In the genomic region with DNA sequence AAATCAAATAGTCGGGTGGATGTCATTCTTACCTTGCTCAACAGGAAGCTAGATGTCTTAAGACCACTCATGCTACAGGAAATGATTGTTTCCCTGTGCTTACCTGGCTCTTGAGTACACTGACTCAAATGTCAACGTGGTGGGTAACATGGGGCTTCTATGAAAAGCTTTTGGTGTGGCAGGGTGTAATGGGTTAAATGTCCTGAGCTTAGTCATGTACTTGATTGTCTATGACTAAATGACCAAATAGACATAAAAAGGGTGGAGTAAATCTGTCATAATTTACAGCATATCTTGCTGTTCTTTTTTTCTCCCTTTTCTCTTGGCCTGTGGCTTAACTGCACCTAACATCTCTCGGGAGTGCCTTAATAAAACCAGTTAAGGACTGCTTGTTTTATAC, we compare ENCODE assay signal across 24 cellular contexts. TPM values are rescaled to one million over a fixed set of nuclear protein-coding genes. Genes with fewer than 3 reads are reported as not detected.
DNase-seq lines count a peak whose midpoint lies in the region; ATAC-seq, FAIRE-seq and TF ChIP-seq lines count a peak whose summit lies in the region.
"Had no signal": no experiment of that assay in that cellular context is flagged by ENCODE, and none has a peak within 500 bp of the region (broad histone marks: within the 10 kb centered on the region; RNA-seq: fewer than 3 reads in every experiment).

No MANE protein-coding gene starts in this region.

- H3K9me1 ChIP-seq in IMR-90 (ENCODE audit: insufficient read depth, low read length) = no peaks in the 10 kb centered on the region

- H3K4me2 ChIP-seq in IMR-90 (ENCODE audit: low read depth, low read length) (no peak overlapping the region), mesendoderm (ENCODE audit: low read length) (no peak overlapping the region)
- H3K4me2 ChIP-seq: GM23338 had no signal

- no peak overlapping the region for H3K4me3 Mint-ChIP-seq in natural killer cell
- H3K4me3 Mint-ChIP-seq: CD4-positive, alpha-beta T cell; dendritic cell treated with granulocyte-macrophage colony-stimulating factor and Interleukin-4, amounts not matched to agents 40 ng/mL and 50 ng/mL, for 4 days; GM23338; naive B cell had no signal

- no peak for TF ChIP-seq CTCF in IMR-90 (conservative IDR thresholded peaks at IDR 0.05; ENCODE audit: low read depth, low read length)
- TF ChIP-seq CTCF in bronchial epithelial cell (IDR thresholded peaks at IDR 0.05; ENCODE audit: insufficient read depth, low read length, severe bottlenecking) = no peak
- no peak for TF ChIP-seq CTCF in mucosa of descending colon (IDR thresholded peaks at IDR 0.05)
- TF ChIP-seq CTCF in natural killer cell (IDR thresholded peaks at IDR 0.05) = no peak

- dilution Hi-C loops in IMR-90 (cut with HindIII; ENCODE audit: low sequenced_read_pairs, unreplicated experiment) = no loop called here

- no peaks in the 10 kb centered on the region for H3K79me1 ChIP-seq in IMR-90 (ENCODE audit: low read depth in 1 of 2, low read length in 2 of 2)
- no peaks in the 10 kb centered on the region for H3K79me1 ChIP-seq in mesendoderm (ENCODE audit: low read length)

- H3K36me3 Mint-ChIP-seq in natural killer cell = no peaks in the 10 kb centered on the region
- H3K36me3 Mint-ChIP-seq: naive B cell had no signal

- H3K79me2 ChIP-seq in mesendoderm (ENCODE audit: control insufficient read depth, insufficient read depth, low read length) = no peaks in the 10 kb centered on the region

- no peak overlapping the region for H3K4me3 ChIP-seq in IMR-90 (ENCODE audit: insufficient read depth, low read depth, low read length)
- no peak overlapping the region for H3K4me3 ChIP-seq in bronchial epithelial cell (ENCODE audit: low read depth, low read length)
- H3K4me3 ChIP-seq in mucosa of descending colon = no peak overlapping the region
- H3K4me3 ChIP-seq in mesendoderm (ENCODE audit: low read length) = no peak overlapping the region
- H3K4me3 ChIP-seq: cardiac muscle cell, GM23338 had no signal

- no peak overlapping the region for H2BK15ac ChIP-seq in IMR-90 (ENCODE audit: low read depth, low read length)
- H2BK15ac ChIP-seq in mesendoderm (replicated peaks; ENCODE audit: low read depth) = no peak overlapping the region

- FAIRE-seq in bronchial epithelial cell (lab: Jason Lieb, UNC) = peak; percentile 36
- FAIRE-seq: endometrium, GM18507 had no signal

- DNase-seq in DMS53 (lab: John Stamatoyannopoulos, UW) = peak; percentile 26
- DNase-seq in DMS53 treated with DMSO at 0.1 percent for 48 hours (lab: John Stamatoyannopoulos, UW; ENCODE audit: unreplicated experiment) = no peak
- DNase-seq in IMR-90 = no peak
- peak; percentile 97 for DNase-seq in bronchial epithelial cell (ENCODE audit: low read depth)
- no peak for DNase-seq in mucosa of descending colon
- no peak for DNase-seq in NCI-H510A (lab: John Stamatoyannopoulos, UW)
- no peak for DNase-seq in mesendoderm
- no peak for DNase-seq in natural killer cell
- DNase-seq: activated CD4-positive, alpha-beta T cell treated with anti-CD3 and anti-CD28 coated beads, Interleukin-2, amount 50 U/mL, for 1 hour; amygdala; CD4-positive, alpha-beta T cell; DMS 273 treated with DMSO at 0.1 percent for 48 hours; GF-D8; head of caudate nucleus; naive B cell; NCI-H1694 treated with DMSO at 0.1 percent for 48 hours; nucleus accumbens; stimulated activated CD4-positive, alpha-beta T cell treated with anti-CD3 and anti-CD28 coated beads, Interleukin-1b, Interleukin-23, amount 100 ng/mL, for 48 hours had no signal

- peaks cover 0 to 10% of the 10 kb centered on the region in 2 donors for H3K27me3 Mint-ChIP-seq in natural killer cell (ENCODE audit: low read depth in 2 of 2)
- H3K27me3 Mint-ChIP-seq: CD4-positive, alpha-beta T cell; dendritic cell treated with granulocyte-macrophage colony-stimulating factor and Interleukin-4, amounts not matched to agents 40 ng/mL and 50 ng/mL, for 4 days; naive B cell had no signal

- no peak overlapping the region for H3K18ac ChIP-seq in IMR-90 (ENCODE audit: low read depth, low read length)
- no peak overlapping the region for H3K18ac ChIP-seq in mesendoderm (ENCODE audit: low read length)

- WGBS in IMR-90 (ENCODE audit: extremely low coverage in 2 of 2, insufficient read length in 1 of 2), 2 experiments = no CpG with 5 or more reads among the region's 3 CpGs
- no CpG with 5 or more reads among the region's 3 CpGs for WGBS in mesendoderm (ENCODE audit: extremely low coverage, insufficient coverage, low lambda C conversion rate)

- H2AFZ ChIP-seq in IMR-90 (replicated peaks; ENCODE audit: low read length, poor library complexity) = no peak overlapping the region
- H2AFZ ChIP-seq: GM23338 had no signal

- H4K91ac ChIP-seq in IMR-90 (ENCODE audit: insufficient read depth, low read depth, low read length) = no peak overlapping the region

- no TSS peak for BruUV-seq in IMR-90 (replicated peaks; lab: Mats Ljungman, UMichigan)

- H2BK5ac ChIP-seq in IMR-90 (ENCODE audit: low read depth, low read length, poor library complexity, severe bottlenecking) (no peak overlapping the region), mesendoderm (ENCODE audit: low read length) (no peak overlapping the region)

- no peaks in the 10 kb centered on the region for H4K20me1 ChIP-seq in IMR-90 (ENCODE audit: insufficient read depth, low read length)

- H3K27ac ChIP-seq in IMR-90 (ENCODE audit: insufficient read depth, low read length) = no peak overlapping the region
- H3K27ac ChIP-seq in mesendoderm (ENCODE audit: low read depth, low read length) = no peak overlapping the region
- H3K27ac ChIP-seq: 22Rv1, cardiac muscle cell had no signal

- H3K27me3 ChIP-seq in IMR-90 (ENCODE audit: control insufficient read depth, insufficient read depth, low read length) (peaks cover 45% of the 10 kb centered on the region), bronchial epithelial cell (ENCODE audit: control insufficient read depth, insufficient read depth, low read length) (no peaks in the 10 kb centered on the region), mesendoderm (ENCODE audit: insufficient read depth, low read length, poor library complexity) (no peaks in the 10 kb centered on the region)

- H3K14ac ChIP-seq in IMR-90 (replicated peaks; ENCODE audit: low read depth, low read length) = no peak overlapping the region

- H3K4me1 ChIP-seq in IMR-90 (ENCODE audit: control insufficient read depth, insufficient read depth, low read length) (no peaks in the 10 kb centered on the region), mucosa of descending colon (ENCODE audit: low read depth) (no peaks in the 10 kb centered on the region), mesendoderm (ENCODE audit: control insufficient read depth, low read depth, low read length) (no peaks in the 10 kb centered on the region)

- TF ChIP-seq RAD21 in IMR-90 (IDR thresholded peaks at IDR 0.05; ENCODE audit: low read length) = no peak

- H3K9me3 Mint-ChIP-seq in natural killer cell = no peaks in the 10 kb centered on the region
- H3K9me3 Mint-ChIP-seq: CD4-positive, alpha-beta T cell; dendritic cell treated with granulocyte-macrophage colony-stimulating factor and Interleukin-4, amounts not matched to agents 40 ng/mL and 50 ng/mL, for 4 days; GM23338; naive B cell had no signal

- H3K4me1 Mint-ChIP-seq in natural killer cell = peaks cover 0 to 6% of the 10 kb centered on the region in 2 donors
- H3K4me1 Mint-ChIP-seq: GM23338 had no signal

- no peaks in the 10 kb centered on the region for H3K36me3 ChIP-seq in IMR-90 (ENCODE audit: control insufficient read depth, insufficient read depth, low read length)
- H3K36me3 ChIP-seq in bronchial epithelial cell (ENCODE audit: control insufficient read depth, insufficient read depth, low read length) = no peaks in the 10 kb centered on the region
- H3K36me3 ChIP-seq in mucosa of descending colon (ENCODE audit: low read depth) = no peaks in the 10 kb centered on the region
- H3K36me3 ChIP-seq in mesendoderm (ENCODE audit: control insufficient read depth, insufficient read depth, low read length) = no peaks in the 10 kb centered on the region
- H3K36me3 ChIP-seq: cardiac muscle cell had no signal

- in situ Hi-C loops in IMR-90 (cut with MboI; ENCODE audit: low sequenced_read_pairs) = loop anchor here (10.0 to 25.0 kb wide), 3 partner anchors 137 to 765 kb away; a partner anchor contains a TSS

- CTCF ChIA-PET in IMR-90 (lab: Yijun Ruan, JAX) = no interaction called here

- H2AK5ac ChIP-seq in IMR-90 (ENCODE audit: low read depth, low read length) (no peak overlapping the region), mesendoderm (ENCODE audit: low read length) (no peak overlapping the region)

- H3K4ac ChIP-seq in IMR-90 (ENCODE audit: low read depth, low read length) = no peak overlapping the region
- no peak overlapping the region for H3K4ac ChIP-seq in mesendoderm (ENCODE audit: low read depth, low read length)

- POLR2A ChIA-PET in IMR-90 (lab: Charles Lee; ENCODE audit: unreplicated experiment) = no interaction called here

- H2BK120ac ChIP-seq in IMR-90 (ENCODE audit: low read depth, low read length) (no peak overlapping the region), mesendoderm (ENCODE audit: low read depth, low read length) (no peak overlapping the region)

- H2BK20ac ChIP-seq in IMR-90 (ENCODE audit: low read depth, low read length) = peak overlapping the region; percentile 43; the same call in 1 of the 2 replicates

- H3K9me3 ChIP-seq in IMR-90 (ENCODE audit: control insufficient read depth, insufficient read depth, low read length) (peaks cover 1% of the 10 kb centered on the region; the same call in 1 of the 2 replicates), mucosa of descending colon (no peaks in the 10 kb centered on the region)

- H3K56ac ChIP-seq in IMR-90 (ENCODE audit: extremely low read depth, insufficient read depth, low read length) (no peak overlapping the region), mesendoderm (ENCODE audit: low read length) (no peak overlapping the region)

- H3K27ac Mint-ChIP-seq in natural killer cell = no peak overlapping the region
- H3K27ac Mint-ChIP-seq: CD4-positive, alpha-beta T cell; GM23338; naive B cell had no signal

- no peak overlapping the region for H4K8ac ChIP-seq in IMR-90 (ENCODE audit: low read depth in 2 of 2, low read length in 2 of 2)
- no peak overlapping the region for H4K8ac ChIP-seq in mesendoderm (ENCODE audit: low read depth, low read length)

- H3K23ac ChIP-seq in IMR-90 (ENCODE audit: low read depth, low read length) (no peak overlapping the region), mesendoderm (ENCODE audit: low read length) (no peak overlapping the region)

- no peak overlapping the region for H3K9ac ChIP-seq in IMR-90 (ENCODE audit: low read depth, low read length)
- no peak overlapping the region for H3K9ac ChIP-seq in mesendoderm (ENCODE audit: low read length)

- TF ChIP-seq POLR2A in IMR-90 (IDR thresholded peaks at IDR 0.05; ENCODE audit: low read depth, low read length) = no peak

- intact Hi-C loops in IMR-90 (cut with micrococcal nuclease) = loop anchor here (2.0 to 5.0 kb wide), 4 partner anchors 129 to 770 kb away; no protein-coding TSS in a partner anchor
- intact Hi-C loops in mucosa of descending colon (cut with DNase I, micrococcal nuclease) = loop anchor here (2.0 to 10.0 kb wide), 3 partner anchors 107 to 150 kb away; no protein-coding TSS in a partner anchor
- intact Hi-C loops in natural killer cell (cut with micrococcal nuclease) = no loop called here

- no peak for ATAC-seq in IMR-90 (ENCODE audit: low read depth)
- ATAC-seq in mucosa of descending colon = peak; percentile 74
- ATAC-seq in natural killer cell = no peak
- ATAC-seq: GM23338 had no signal

- H4K5ac ChIP-seq in IMR-90 (ENCODE audit: low read depth, low read length) (no peak overlapping the region), mesendoderm (ENCODE audit: low read length) (no peak overlapping the region)

- H2AK9ac ChIP-seq in IMR-90 (replicated peaks; ENCODE audit: low read depth, low read length, poor library complexity) = no peak overlapping the region

RNA-seq across cellular contexts. Expression of a gene that starts 44.9 kb away (rescaled TPM):
- total RNA-seq in IMR-90 (2012; rRNA removed) (11.3 and 23.9 TPM in 2 replicates), bronchial epithelial cell (18.7 and 19.3 TPM in 2 replicates), mucosa of descending colon (10 to 100 TPM; 36.1 to 86.5 (median 64.8) TPM), natural killer cell (10 to 100 TPM; 35.5 to 91.5 (median 40.6) TPM)
- polyA plus RNA-seq in IMR-90 (2012; rRNA removed) = 10.9 and 14.9 TPM in 2 replicates
- 5.8 and 8.5 TPM in 2 replicates for polyA plus RNA-seq in IMR-90 (2012; cell fraction: cytosol; rRNA removed)
- polyA plus RNA-seq in IMR-90 (2012; cell fraction: nucleus; rRNA removed; ENCODE audit: low replicate concordance) = 3.9 and 12.2 TPM in 2 replicates
- 4.4 TPM for polyA plus RNA-seq in mesendoderm (2013, experiment 1 of 2)
- 3.6 TPM for polyA plus RNA-seq in mesendoderm (2013, experiment 2 of 2)

Comparison
In these comparisons a context has a peak if more than half of its experiments do, and no peak if none do; other contexts are left out.
1. DNase-seq: peak in DMS53 (single experiment) and bronchial epithelial cell (single experiment); none in DMS53 treated with DMSO at 0.1 percent for 48 hours (single experiment), IMR-90 (single experiment), mucosa of descending colon (0 of 3), NCI-H510A (single experiment), mesendoderm (single experiment) and natural killer cell (single experiment).